In genomic region chr20:36090223-36090622, GRCh38 we compare ENCODE assay signal across 25 cellular contexts.
"Had no signal": no experiment of that assay in that cellular context is flagged by ENCODE, and none has a peak within 500 bp of the region (broad histone marks: within the 10 kb centered on the region; RNA-seq: fewer than 3 reads in every experiment).

No MANE protein-coding gene starts in this region.

- H3K9me3 Mint-ChIP-seq: activated CD4-positive, alpha-beta T cell treated with anti-CD3 and anti-CD28 coated beads, Interleukin-2, amount 10 ng/mL, durations not matched to agents 24 days and 14 days; activated CD8-positive, alpha-beta T cell treated with anti-CD3 and anti-CD28 coated beads for 36 hours; activated naive CD4-positive, alpha-beta T cell treated with anti-CD3 and anti-CD28 coated beads, Interleukin-2, amount 10 ng/mL, durations not matched to agents 7 days and 5 days; activated naive CD8-positive, alpha-beta T cell treated with anti-CD3 and anti-CD28 coated beads, Interleukin-2, amount 50 U/mL, for 24 hours had no signal

- H3K27ac Mint-ChIP-seq: activated CD4-positive, alpha-beta T cell treated with anti-CD3 and anti-CD28 coated beads, Interleukin-2, amount 10 ng/mL, durations not matched to agents 24 days and 14 days; activated CD8-positive, alpha-beta T cell treated with anti-CD3 and anti-CD28 coated beads for 36 hours; activated naive CD4-positive, alpha-beta T cell treated with anti-CD3 and anti-CD28 coated beads, Interleukin-2, amount 10 ng/mL, durations not matched to agents 7 days and 5 days; activated naive CD8-positive, alpha-beta T cell; activated naive CD8-positive, alpha-beta T cell treated with anti-CD3 and anti-CD28 coated beads, Interleukin-2, amount 50 U/mL, for 24 hours had no signal

- H3K36me3 ChIP-seq: MG63 had no signal

- H3K9me3 ChIP-seq: MG63 had no signal

- H2AFZ ChIP-seq: PC-9 had no signal

- ATAC-seq: activated CD8-positive, alpha-beta T cell treated with anti-CD3 and anti-CD28 coated beads for 36 hours; activated naive CD8-positive, alpha-beta T cell treated with anti-CD3 and anti-CD28 coated beads, Interleukin-2, amount 50 U/mL, for 24 hours had no signal

- DNase-seq: activated CD4-positive, alpha-beta T cell treated with anti-CD3 and anti-CD28 coated beads, Interleukin-2, amount 10 ng/mL, durations not matched to agents 24 days and 14 days; activated CD4-positive, alpha-beta T cell treated with anti-CD3 and anti-CD28 coated beads, Interleukin-2, amount 50 U/mL, for 4 hours; activated CD8-positive, alpha-beta T cell treated with anti-CD3 and anti-CD28 coated beads for 36 hours; activated naive CD4-positive, alpha-beta T cell treated with anti-CD3 and anti-CD28 coated beads, Interleukin-2, amount 10 ng/mL, durations not matched to agents 7 days and 5 days; activated naive CD8-positive, alpha-beta T cell treated with anti-CD3 and anti-CD28 coated beads, Interleukin-2, amount 50 U/mL, for 24 hours; activated T-cell treated with anti-CD3 and anti-CD28 coated beads, Interleukin-2, amount 50 U/mL, for 1 hour; anterior cingulate cortex; central memory CD4-positive, alpha-beta T cell; Kasumi-1; KBM-7; MG63; MV-4-11; NCI-H1092; NCI-H1436 treated with DMSO at 0.1 percent for 48 hours; NCI-H1694 treated with DMSO at 0.1 percent for 48 hours; NCI-H2029; NCI-H345; NCI-H524 treated with DMSO at 0.1 percent for 48 hours; NK-92 treated with Interleukin-12 subunit alpha and Interleukin-12 subunit beta, amount 100 ng/mL, for 24 hours; PC-9; Right ventricle myocardium superior; T1000 had no signal

- H3K36me3 Mint-ChIP-seq: activated naive CD8-positive, alpha-beta T cell; brain had no signal

- H3K4me3 ChIP-seq: MG63, PC-9, SK-N-MC had no signal

- H3K4me3 Mint-ChIP-seq: activated CD4-positive, alpha-beta T cell treated with anti-CD3 and anti-CD28 coated beads, Interleukin-2, amount 10 ng/mL, durations not matched to agents 24 days and 14 days; activated CD8-positive, alpha-beta T cell treated with anti-CD3 and anti-CD28 coated beads for 36 hours; activated naive CD4-positive, alpha-beta T cell treated with anti-CD3 and anti-CD28 coated beads, Interleukin-2, amount 10 ng/mL, durations not matched to agents 7 days and 5 days; activated naive CD8-positive, alpha-beta T cell; activated naive CD8-positive, alpha-beta T cell treated with anti-CD3 and anti-CD28 coated beads, Interleukin-2, amount 50 U/mL, for 24 hours had no signal

- H3K27ac ChIP-seq: PC-9, SK-N-MC had no signal
